In the genomic region with DNA sequence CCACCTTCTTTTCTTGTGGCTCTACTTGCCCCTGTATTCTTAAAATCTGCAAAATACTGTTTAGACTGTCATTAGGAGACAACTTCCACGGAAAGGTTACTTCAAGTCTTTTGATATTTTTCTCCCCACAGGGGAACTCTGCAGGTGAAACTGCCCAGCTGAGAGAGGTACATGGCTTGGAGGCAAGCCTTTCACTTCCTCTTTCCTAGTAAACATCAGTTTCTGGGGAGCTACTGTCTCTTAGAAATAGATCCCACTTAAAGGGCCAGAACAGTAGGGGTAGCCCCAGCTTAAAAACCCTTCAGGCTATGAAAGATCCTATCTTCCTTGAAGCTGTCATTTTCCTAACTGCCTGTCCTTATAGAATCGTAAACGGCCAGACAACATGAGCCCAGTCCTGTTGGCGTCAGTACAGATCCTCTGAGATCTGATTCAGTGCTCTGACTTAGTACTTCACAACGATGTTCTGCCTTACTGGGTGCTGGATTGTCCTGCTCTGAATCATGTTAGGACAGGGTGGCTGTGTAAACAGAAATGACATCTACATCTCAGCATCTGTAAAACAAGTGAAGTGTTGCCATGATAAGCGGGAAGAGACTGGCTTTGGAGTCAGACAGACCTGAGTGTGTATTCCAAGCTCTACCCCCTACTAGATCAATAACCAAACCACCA, we compare ENCODE assay signal across 10 cellular contexts.
DNase-seq lines count a peak whose midpoint lies in the region; ATAC-seq and TF ChIP-seq lines count a peak whose summit lies in the region.
"Had no signal": no experiment of that assay in that cellular context is flagged by ENCODE, and none has a peak within 500 bp of the region (broad histone marks: within the 10 kb centered on the region; RNA-seq: fewer than 3 reads in every experiment).

No MANE protein-coding gene starts in this region.

- H3K36me3 Mint-ChIP-seq in naive thymus-derived CD4-positive, alpha-beta T cell, result peaks cover 0 to 5% (median 3%) of the 10 kb centered on the region in 5 donors
- H3K36me3 Mint-ChIP-seq in glutamatergic neuron (ENCODE audit: unreplicated experiment), result no peaks in the 10 kb centered on the region
- H3K36me3 Mint-ChIP-seq: brain had no signal

- H3F3A ChIP-seq in PC-3 (ENCODE audit: low read length, unreplicated experiment), result no peaks in the 10 kb centered on the region

- no peaks in the 10 kb centered on the region for H3K9me2 ChIP-seq in PC-3 (replicated peaks; ENCODE audit: low read length)

- no TSS peak for BruUV-seq in PC-3 (replicated peaks; lab: Mats Ljungman, UMichigan)

- H4K20me1 ChIP-seq in PC-3 (ENCODE audit: low read length), result no peaks in the 10 kb centered on the region

- H3K4me1 ChIP-seq in PC-3 (ENCODE audit: insufficient read depth, low read length), result peaks cover 7% of the 10 kb centered on the region; the same call in 1 of the 2 replicates
- no peaks in the 10 kb centered on the region for H3K4me1 ChIP-seq in naive thymus-derived CD4-positive, alpha-beta T cell (ENCODE audit: control insufficient read depth in 2 of 2, insufficient read depth in 2 of 2, low read length in 2 of 2)

- ATAC-seq in GM19452 (IDR thresholded peaks at IDR 0.05; ENCODE audit: unreplicated experiment), result peak; percentile 98
- ATAC-seq in HG03045 (IDR thresholded peaks at IDR 0.05; ENCODE audit: unreplicated experiment), result peak; percentile 86
- peak; percentile 29; the same call in 1 of the 2 replicates for ATAC-seq in PC-3
- no peak for ATAC-seq in naive thymus-derived CD4-positive, alpha-beta T cell

- CTCF ChIA-PET in PC-3 (lab: Charles Lee), result no interaction called here
- CTCF ChIA-PET in naive thymus-derived CD4-positive, alpha-beta T cell (lab: Charles Lee), result no interaction called here

- DNase-seq in ELR (ENCODE audit: low read depth) (peak; percentile 16), PC-3 (peak; percentile 39), inferior parietal cortex (ENCODE audit: extremely low spot score) (no peak), glutamatergic neuron (no peak)
- no peak for DNase-seq in naive thymus-derived CD4-positive, alpha-beta T cell
- DNase-seq in stimulated activated CD4-positive, alpha-beta T cell treated with anti-CD3 and anti-CD28 coated beads, Interleukin-2, amount 100 ng/mL, for 24 hours, result no peak
- DNase-seq: activated CD4-positive, alpha-beta T cell treated with anti-CD3 and anti-CD28 coated beads for 48 hours had no signal

- TF ChIP-seq CTCF in PC-3 (conservative IDR thresholded peaks at IDR 0.05; ENCODE audit: low read depth, low read length), result no peak
- no peak for TF ChIP-seq CTCF in glutamatergic neuron (IDR thresholded peaks at IDR 0.05; ENCODE audit: partially characterized antibody, unreplicated experiment)

- H3K9me3 ChIP-seq in PC-3 (ENCODE audit: low read length), result no peaks in the 10 kb centered on the region
- no peaks in the 10 kb centered on the region for H3K9me3 ChIP-seq in naive thymus-derived CD4-positive, alpha-beta T cell (ENCODE audit: control insufficient read depth in 2 of 3, low read length in 3 of 3)

- peaks cover 0 to 9% (median 2%) of the 10 kb centered on the region in 11 donors for H3K9me3 Mint-ChIP-seq in naive thymus-derived CD4-positive, alpha-beta T cell
- no peaks in the 10 kb centered on the region for H3K9me3 Mint-ChIP-seq in glutamatergic neuron (ENCODE audit: unreplicated experiment)

- H3K4me3 Mint-ChIP-seq in naive thymus-derived CD4-positive, alpha-beta T cell, result no peak overlapping the region
- no peak overlapping the region for H3K4me3 Mint-ChIP-seq in glutamatergic neuron (ENCODE audit: unreplicated experiment)
- H3K4me3 Mint-ChIP-seq: brain had no signal

- peak overlapping the region; percentile 26; the same call in 1 of the 2 replicates for H3K4me2 ChIP-seq in PC-3 (ENCODE audit: low read length)

- no peak overlapping the region for H3K4me3 ChIP-seq in PC-3 (ENCODE audit: low read length)
- H3K4me3 ChIP-seq in naive thymus-derived CD4-positive, alpha-beta T cell (ENCODE audit: low read length), result no peak overlapping the region

- intact Hi-C loops in PC-3 (cut with micrococcal nuclease), result no loop called here
- intact Hi-C loops in naive thymus-derived CD4-positive, alpha-beta T cell (cut with micrococcal nuclease), result loop anchor here in 1 of 2 donors (2.0 kb wide), 1 partner anchor 55 kb away; no protein-coding TSS in a partner anchor

- no peak overlapping the region for H3K9ac ChIP-seq in PC-3 (ENCODE audit: low read length)

- POLR2A ChIA-PET in PC-3 (lab: Charles Lee; ENCODE audit: unreplicated experiment), result no interaction called here
- POLR2A ChIA-PET in naive thymus-derived CD4-positive, alpha-beta T cell (lab: Charles Lee), result no interaction called here

- no peaks in the 10 kb centered on the region for H3K4me1 Mint-ChIP-seq in naive thymus-derived CD4-positive, alpha-beta T cell
- H3K4me1 Mint-ChIP-seq in glutamatergic neuron (ENCODE audit: low read depth, unreplicated experiment), result no peaks in the 10 kb centered on the region

- H2AFZ ChIP-seq in PC-3 (ENCODE audit: low read length), result no peak overlapping the region

- no peaks in the 10 kb centered on the region for H3K36me3 ChIP-seq in PC-3 (ENCODE audit: low read depth, low read length)
- no peaks in the 10 kb centered on the region for H3K36me3 ChIP-seq in naive thymus-derived CD4-positive, alpha-beta T cell (ENCODE audit: control insufficient read depth in 2 of 3, insufficient read depth in 3 of 3, low read length in 3 of 3)

- H3K27me3 ChIP-seq in PC-3 (ENCODE audit: low read length), result no peaks in the 10 kb centered on the region
- no peaks in the 10 kb centered on the region for H3K27me3 ChIP-seq in naive thymus-derived CD4-positive, alpha-beta T cell (ENCODE audit: control insufficient read depth in 2 of 2, insufficient read depth in 2 of 2, low read length in 2 of 2)

- no peak overlapping the region for H3K27ac ChIP-seq in PC-3 (ENCODE audit: low read length)
- no peak overlapping the region for H3K27ac ChIP-seq in naive thymus-derived CD4-positive, alpha-beta T cell (ENCODE audit: low read depth, low read length)

- H3K79me2 ChIP-seq in PC-3 (ENCODE audit: low read length), result no peaks in the 10 kb centered on the region

- H3K27me3 Mint-ChIP-seq in naive thymus-derived CD4-positive, alpha-beta T cell, result peaks cover 0 to 5% (median 3%) of the 10 kb centered on the region in 5 donors
- no peaks in the 10 kb centered on the region for H3K27me3 Mint-ChIP-seq in glutamatergic neuron (ENCODE audit: unreplicated experiment)

- no peak overlapping the region for H3K27ac Mint-ChIP-seq in naive thymus-derived CD4-positive, alpha-beta T cell
- no peak overlapping the region for H3K27ac Mint-ChIP-seq in glutamatergic neuron (ENCODE audit: unreplicated experiment)
- H3K27ac Mint-ChIP-seq: brain had no signal

Comparison
In these comparisons a context has a peak if more than half of its experiments do, and no peak if none do; other contexts are left out.
1. DNase-seq: peak in ELR (single experiment) and PC-3 (single experiment); none in naive thymus-derived CD4-positive, alpha-beta T cell (0 of 9), stimulated activated CD4-positive, alpha-beta T cell treated with anti-CD3 and anti-CD28 coated beads, Interleukin-2, amount 100 ng/mL, for 24 hours (0 of 2), inferior parietal cortex (single experiment) and glutamatergic neuron (single experiment).